In genomic region chr17:42517516-42517915, GRCh38 we compare ENCODE assay signal across 1 cellular context.
A peak's percentile ranks its signal among the peaks of the same experiment; 100 is the strongest.
TF ChIP-seq lines count a peak whose summit lies in the region.

No MANE protein-coding gene starts in this region.

TF ChIP-seq in HepG2, 621 proteins besides CTCF, POLR2A, EP300 and RAD21 (continued from another document and continues in another):
- TF ChIP-seq FOXP4 (CRISPR knock-in tag; IDR thresholded peaks at IDR 0.05), result 0 out of 2 replicates have a peak, but pooled peaks have one; percentile 50
- no peak for TF ChIP-seq ATF7-NPFF (CRISPR knock-in tag; IDR thresholded peaks at IDR 0.05; ENCODE audit: low read depth)
- no peak for TF ChIP-seq NFAT5 (CRISPR knock-in tag; IDR thresholded peaks at IDR 0.05)
- TF ChIP-seq SKI (IDR thresholded peaks at IDR 0.05; ENCODE audit: partially characterized antibody), result no peak
- TF ChIP-seq CENPT (CRISPR knock-in tag; IDR thresholded peaks at IDR 0.05; ENCODE audit: low read depth), result no peak
- TF ChIP-seq MEF2D (CRISPR knock-in tag; IDR thresholded peaks at IDR 0.05), result 0 out of 2 replicates have a peak, but pooled peaks have one; percentile 1
- TF ChIP-seq ZNF207 (IDR thresholded peaks at IDR 0.05; ENCODE audit: borderline replicate concordance), result no peak
- no peak for TF ChIP-seq ZNF713 (CRISPR knock-in tag; IDR thresholded peaks at IDR 0.05)
- no peak for TF ChIP-seq FOXA1 (IDR thresholded peaks at IDR 0.05)
- TF ChIP-seq FOXA1 (CRISPR knock-in tag; IDR thresholded peaks at IDR 0.05), result no peak
- TF ChIP-seq ZSCAN5A (CRISPR knock-in tag; IDR thresholded peaks at IDR 0.05; ENCODE audit: borderline replicate concordance), result no peak
- no peak for TF ChIP-seq RORA (CRISPR knock-in tag; IDR thresholded peaks at IDR 0.05)
- TF ChIP-seq ZBTB21 (CRISPR knock-in tag; IDR thresholded peaks at IDR 0.05), result peak; percentile 14; the same call in 1 of the 2 replicates
- no peak for TF ChIP-seq MAFG (CRISPR knock-in tag; IDR thresholded peaks at IDR 0.05)
- no peak for TF ChIP-seq RBAK (CRISPR knock-in tag; IDR thresholded peaks at IDR 0.05)
- TF ChIP-seq ZNF792 (CRISPR knock-in tag; IDR thresholded peaks at IDR 0.05), result no peak; the same call in 1 of the 2 replicates
- TF ChIP-seq RAD51 (IDR thresholded peaks at IDR 0.05; ENCODE audit: borderline replicate concordance), result no peak
- TF ChIP-seq ATRX (CRISPR knock-in tag; IDR thresholded peaks at IDR 0.05; ENCODE audit: borderline replicate concordance), result no peak; the same call in 1 of the 2 replicates
- no peak for TF ChIP-seq CBX2 (IDR thresholded peaks at IDR 0.05; ENCODE audit: low read depth, low read length)
- no peak for TF ChIP-seq CBX2 (CRISPR knock-in tag; IDR thresholded peaks at IDR 0.05; ENCODE audit: low read depth)
- TF ChIP-seq BCL3 (CRISPR knock-in tag; IDR thresholded peaks at IDR 0.05), result no peak
- no peak for TF ChIP-seq MTF1 (CRISPR knock-in tag; IDR thresholded peaks at IDR 0.05)
- no peak for TF ChIP-seq CBX1 (IDR thresholded peaks at IDR 0.05; ENCODE audit: low read depth)
- no peak for TF ChIP-seq POLR2AphosphoS5 (IDR thresholded peaks at IDR 0.05; ENCODE audit: low read depth, low read length)
- TF ChIP-seq ZBTB4 (CRISPR knock-in tag; IDR thresholded peaks at IDR 0.05; ENCODE audit: borderline replicate concordance), result no peak
- no peak for TF ChIP-seq RARG (CRISPR knock-in tag; IDR thresholded peaks at IDR 0.05; ENCODE audit: low read depth)
- no peak for TF ChIP-seq ZBTB1 (CRISPR knock-in tag; IDR thresholded peaks at IDR 0.05; ENCODE audit: borderline replicate concordance)
- peak; percentile 81 for TF ChIP-seq ZBTB38 (CRISPR knock-in tag; IDR thresholded peaks at IDR 0.05)
- TF ChIP-seq CENPX (CRISPR knock-in tag; IDR thresholded peaks at IDR 0.05), result no peak
- no peak for TF ChIP-seq HNRNPUL1 (IDR thresholded peaks at IDR 0.05; ENCODE audit: low read depth, low read length)
- no peak for TF ChIP-seq CCDC6 (CRISPR knock-in tag; IDR thresholded peaks at IDR 0.05)
- no peak for TF ChIP-seq ZNF841 (CRISPR knock-in tag; IDR thresholded peaks at IDR 0.05; ENCODE audit: borderline replicate concordance)
- TF ChIP-seq ZBTB49 (CRISPR knock-in tag; IDR thresholded peaks at IDR 0.05; ENCODE audit: borderline replicate concordance), result no peak
- no peak for TF ChIP-seq ZNF407 (CRISPR knock-in tag; IDR thresholded peaks at IDR 0.05; ENCODE audit: not compliant biosample characterization)
- no peak for TF ChIP-seq PHF8 (CRISPR knock-in tag; IDR thresholded peaks at IDR 0.05)
- peak; percentile 60; the same call in 1 of the 2 replicates for TF ChIP-seq SAFB2 (CRISPR knock-in tag; IDR thresholded peaks at IDR 0.05; ENCODE audit: borderline replicate concordance, low read depth)
- TF ChIP-seq FOSL1 (CRISPR knock-in tag; IDR thresholded peaks at IDR 0.05; ENCODE audit: borderline replicate concordance), result no peak
